ENCODE assay signal across 15 cellular contexts in the genomic region with DNA sequence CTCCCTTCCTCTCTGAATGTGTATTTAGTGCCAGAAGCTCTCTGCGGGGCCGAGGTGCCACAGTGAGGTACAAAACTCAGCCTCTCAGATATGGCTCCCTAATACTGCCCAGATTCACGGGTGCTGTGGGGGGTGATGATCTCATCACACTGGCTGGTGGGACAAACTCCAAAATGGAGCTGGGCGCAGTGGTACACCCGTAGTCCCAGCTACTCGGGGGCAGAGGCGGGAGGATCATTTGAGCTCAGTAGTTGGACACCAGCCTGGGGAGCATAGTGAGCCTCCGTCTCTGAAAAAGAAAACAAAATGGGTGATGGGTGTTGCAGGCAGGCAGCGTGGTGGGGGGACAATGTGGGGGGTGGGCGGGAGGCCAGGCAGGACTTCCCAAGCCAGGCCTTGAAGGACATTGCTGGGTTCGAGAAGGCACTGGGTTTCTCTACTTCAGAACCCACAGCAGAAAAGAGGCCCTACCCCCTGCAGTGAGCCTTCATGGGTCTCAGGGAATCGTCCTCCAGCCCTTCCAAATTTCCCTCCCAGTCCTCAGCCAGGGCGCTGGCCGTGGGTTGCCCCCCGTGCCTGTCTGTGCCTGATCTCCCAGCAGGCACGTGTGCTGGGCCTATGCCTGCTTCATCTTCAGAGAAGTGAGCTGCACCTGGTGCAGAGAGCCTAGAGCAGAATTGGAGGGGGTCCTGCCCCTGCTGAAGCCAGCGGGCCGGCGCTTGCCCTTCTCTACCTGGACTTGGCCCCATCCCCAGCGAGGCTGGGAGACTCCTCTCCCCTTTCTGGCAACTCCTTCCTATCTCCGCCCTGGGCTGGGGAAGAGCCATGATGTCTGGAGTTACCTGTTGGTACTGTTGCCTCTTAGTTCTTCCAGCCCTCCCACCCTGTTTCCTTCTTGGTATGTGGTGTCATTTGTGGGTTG. TPM values are rescaled to one million over a fixed set of nuclear protein-coding genes. Genes with fewer than 3 reads are reported as not detected.
DNase-seq lines count a peak whose midpoint lies in the region; ATAC-seq and TF ChIP-seq lines count a peak whose summit lies in the region.
"Had no signal": no experiment of that assay in that cellular context is flagged by ENCODE, and none has a peak within 500 bp of the region (broad histone marks: within the 10 kb centered on the region; RNA-seq: fewer than 3 reads in every experiment).

No MANE protein-coding gene starts in this region.

- peak overlapping the region; percentile 79 for H3K9ac ChIP-seq in skeletal muscle satellite cell (ENCODE audit: low read depth, low read length)

- H3K36me3 ChIP-seq in GM23338 (ENCODE audit: insufficient read depth): no peaks in the 10 kb centered on the region
- H3K36me3 ChIP-seq in ascending aorta: peaks cover 22 to 28% of the 10 kb centered on the region in 2 donors
- peaks cover 56% of the 10 kb centered on the region for H3K36me3 ChIP-seq in skeletal muscle satellite cell (ENCODE audit: insufficient read depth, low read length)

- no peaks in the 10 kb centered on the region for H3K79me2 ChIP-seq in GM23338 (replicated peaks; ENCODE audit: insufficient read depth)

- intact Hi-C loops in ascending aorta (cut with DNase I): loop anchor here (5.0 kb wide), 2 partner anchors 46 to 66 kb away; no protein-coding TSS in a partner anchor

- H3K4me3 Mint-ChIP-seq in GM23338: no peak overlapping the region
- H3K4me3 Mint-ChIP-seq in effector memory CD8-positive, alpha-beta T cell: no peak overlapping the region
- H3K4me3 Mint-ChIP-seq: activated naive CD8-positive, alpha-beta T cell; dendritic cell treated with granulocyte-macrophage colony-stimulating factor and Interleukin-4, amounts not matched to agents 40 ng/mL and 50 ng/mL, for 4 days; natural killer cell had no signal

- no peak for DNase-seq in GM23338 (ENCODE audit: low spot score)
- no peak for DNase-seq in ascending aorta (ENCODE audit: low spot score in 2 of 2)
- no peak for DNase-seq in LoVo (ENCODE audit: low spot score)
- no peak for DNase-seq in effector memory CD8-positive, alpha-beta T cell
- DNase-seq in NCI-H128 (lab: John Stamatoyannopoulos, UW; ENCODE audit: unreplicated experiment): no peak
- no peak for DNase-seq in activated CD8-positive, alpha-beta memory T cell treated with anti-CD3 and anti-CD28 coated beads for 24 hours
- DNase-seq: foreskin keratinocyte, natural killer cell, NCI-H1694, NCI-H774 had no signal

- H2AFZ ChIP-seq in GM23338: no peak overlapping the region

- no peaks in the 10 kb centered on the region for H3K9me3 ChIP-seq in ascending aorta
- no peaks in the 10 kb centered on the region for H3K9me3 ChIP-seq in skeletal muscle satellite cell (replicated peaks; ENCODE audit: low read length)

- H3F3A ChIP-seq in GM23338 (replicated peaks; ENCODE audit: low read depth): no peaks in the 10 kb centered on the region

- peak overlapping the region; percentile 30; the same call in 1 of the 2 replicates for H3K27ac Mint-ChIP-seq in GM23338
- peak overlapping the region in 1 of 2 donors; percentile 11 for H3K27ac Mint-ChIP-seq in effector memory CD8-positive, alpha-beta T cell
- H3K27ac Mint-ChIP-seq: activated naive CD8-positive, alpha-beta T cell; dendritic cell treated with granulocyte-macrophage colony-stimulating factor and Interleukin-4, amounts not matched to agents 40 ng/mL and 50 ng/mL, for 4 days; natural killer cell had no signal

- H3K27ac ChIP-seq in GM23338 (ENCODE audit: low read depth) (no peak overlapping the region), ascending aorta (peak overlapping the region; percentile 51 to 53), layer of hippocampus (ENCODE audit: low read depth, low read length) (peak overlapping the region; percentile 82)
- H3K27ac ChIP-seq: foreskin keratinocyte had no signal

- no peaks in the 10 kb centered on the region for H4K20me1 ChIP-seq in GM23338 (replicated peaks; ENCODE audit: insufficient read depth)

- H3K9me3 Mint-ChIP-seq in GM23338: no peaks in the 10 kb centered on the region
- H3K9me3 Mint-ChIP-seq in effector memory CD8-positive, alpha-beta T cell: no peaks in the 10 kb centered on the region
- H3K9me3 Mint-ChIP-seq: dendritic cell treated with granulocyte-macrophage colony-stimulating factor and Interleukin-4, amounts not matched to agents 40 ng/mL and 50 ng/mL, for 4 days; natural killer cell had no signal

- H3K36me3 Mint-ChIP-seq in GM23338 (ENCODE audit: low read depth): no peaks in the 10 kb centered on the region; the same call in 2 of the 3 replicates
- H3K36me3 Mint-ChIP-seq in effector memory CD8-positive, alpha-beta T cell (ENCODE audit: insufficient read depth): peaks cover 6% of the 10 kb centered on the region
- H3K36me3 Mint-ChIP-seq: activated naive CD8-positive, alpha-beta T cell; natural killer cell had no signal

- H3K4me1 Mint-ChIP-seq in GM23338: peaks cover 48% of the 10 kb centered on the region
- H3K4me1 Mint-ChIP-seq in effector memory CD8-positive, alpha-beta T cell (ENCODE audit: low read depth in 2 of 2): peaks cover 15 to 17% of the 10 kb centered on the region in 2 donors

- H3K4me3 ChIP-seq in GM23338: no peak overlapping the region
- H3K4me3 ChIP-seq in ascending aorta: no peak overlapping the region
- peak overlapping the region; percentile 23 for H3K4me3 ChIP-seq in skeletal muscle satellite cell (ENCODE audit: low read length)
- H3K4me3 ChIP-seq: K562 had no signal

- no peaks in the 10 kb centered on the region for H3K9me2 ChIP-seq in GM23338 (ENCODE audit: insufficient read depth)

- H3K4me1 ChIP-seq in GM23338 (ENCODE audit: insufficient read depth): peaks cover 26% of the 10 kb centered on the region
- peaks cover 19 to 30% of the 10 kb centered on the region in 2 donors for H3K4me1 ChIP-seq in ascending aorta
- H3K4me1 ChIP-seq in skeletal muscle satellite cell (ENCODE audit: control insufficient read depth, insufficient read depth, low read length): peaks cover 64% of the 10 kb centered on the region
- H3K4me1 ChIP-seq: foreskin keratinocyte had no signal

- H3K4me2 ChIP-seq in GM23338: no peak overlapping the region
- H3K4me2 ChIP-seq in skeletal muscle satellite cell (ENCODE audit: low read length): peak overlapping the region; percentile 64

- no peak for TF ChIP-seq CTCF in GM23338 (conservative IDR thresholded peaks at IDR 0.05; ENCODE audit: low read depth in 2 of 2)
- no peak for TF ChIP-seq CTCF in ascending aorta (IDR thresholded peaks at IDR 0.05)

- H3K27me3 ChIP-seq in GM23338 (ENCODE audit: insufficient read depth) (no peaks in the 10 kb centered on the region), ascending aorta (no peaks in the 10 kb centered on the region), layer of hippocampus (ENCODE audit: control insufficient read depth, insufficient read depth, low read length) (no peaks in the 10 kb centered on the region), skeletal muscle satellite cell (ENCODE audit: control insufficient read depth, insufficient read depth, low read length) (no peaks in the 10 kb centered on the region)
- H3K27me3 ChIP-seq: foreskin keratinocyte had no signal

- H3K27me3 Mint-ChIP-seq in GM23338 (ENCODE audit: insufficient read depth, low read depth, poor library complexity): peaks cover 18% of the 10 kb centered on the region
- no peaks in the 10 kb centered on the region for H3K27me3 Mint-ChIP-seq in effector memory CD8-positive, alpha-beta T cell
- H3K27me3 Mint-ChIP-seq: activated naive CD8-positive, alpha-beta T cell; dendritic cell treated with granulocyte-macrophage colony-stimulating factor and Interleukin-4, amounts not matched to agents 40 ng/mL and 50 ng/mL, for 4 days had no signal

- no peak for ATAC-seq in GM23338
- ATAC-seq in effector memory CD8-positive, alpha-beta T cell (replicated peaks): no peak
- ATAC-seq: foreskin keratinocyte, natural killer cell had no signal

TF ChIP-seq in GM23338, 12 proteins besides CTCF, POLR2A, EP300 and RAD21 (continues in another document):
- TF ChIP-seq, protein P1, sequence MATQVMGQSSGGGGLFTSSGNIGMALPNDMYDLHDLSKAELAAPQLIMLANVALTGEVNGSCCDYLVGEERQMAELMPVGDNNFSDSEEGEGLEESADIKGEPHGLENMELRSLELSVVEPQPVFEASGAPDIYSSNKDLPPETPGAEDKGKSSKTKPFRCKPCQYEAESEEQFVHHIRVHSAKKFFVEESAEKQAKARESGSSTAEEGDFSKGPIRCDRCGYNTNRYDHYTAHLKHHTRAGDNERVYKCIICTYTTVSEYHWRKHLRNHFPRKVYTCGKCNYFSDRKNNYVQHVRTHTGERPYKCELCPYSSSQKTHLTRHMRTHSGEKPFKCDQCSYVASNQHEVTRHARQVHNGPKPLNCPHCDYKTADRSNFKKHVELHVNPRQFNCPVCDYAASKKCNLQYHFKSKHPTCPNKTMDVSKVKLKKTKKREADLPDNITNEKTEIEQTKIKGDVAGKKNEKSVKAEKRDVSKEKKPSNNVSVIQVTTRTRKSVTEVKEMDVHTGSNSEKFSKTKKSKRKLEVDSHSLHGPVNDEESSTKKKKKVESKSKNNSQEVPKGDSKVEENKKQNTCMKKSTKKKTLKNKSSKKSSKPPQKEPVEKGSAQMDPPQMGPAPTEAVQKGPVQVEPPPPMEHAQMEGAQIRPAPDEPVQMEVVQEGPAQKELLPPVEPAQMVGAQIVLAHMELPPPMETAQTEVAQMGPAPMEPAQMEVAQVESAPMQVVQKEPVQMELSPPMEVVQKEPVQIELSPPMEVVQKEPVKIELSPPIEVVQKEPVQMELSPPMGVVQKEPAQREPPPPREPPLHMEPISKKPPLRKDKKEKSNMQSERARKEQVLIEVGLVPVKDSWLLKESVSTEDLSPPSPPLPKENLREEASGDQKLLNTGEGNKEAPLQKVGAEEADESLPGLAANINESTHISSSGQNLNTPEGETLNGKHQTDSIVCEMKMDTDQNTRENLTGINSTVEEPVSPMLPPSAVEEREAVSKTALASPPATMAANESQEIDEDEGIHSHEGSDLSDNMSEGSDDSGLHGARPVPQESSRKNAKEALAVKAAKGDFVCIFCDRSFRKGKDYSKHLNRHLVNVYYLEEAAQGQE (IDR thresholded peaks at IDR 0.05; ENCODE audit: unreplicated experiment): no peak
- TF ChIP-seq EZH2 (IDR thresholded peaks at IDR 0.05; ENCODE audit: low read depth, unreplicated experiment) (no peak), ZNF114 (CRISPR knock-in tag; IDR thresholded peaks at IDR 0.05) (no peak)

RNA-seq across cellular contexts. Expression of gene H6PD, which starts 14.0 kb away (rescaled TPM):
- total RNA-seq in GM23338 (2014; rRNA removed; shearing (Covaris generic)): 4.2 and 4.7 TPM in 2 replicates
- 0.99 and 1.2 TPM in 2 replicates for polyA plus RNA-seq in GM23338 (2016; fragmentation: Nextera tagmentation; extraction: Ambion mirVana)
- 56.8 TPM for total RNA-seq in ascending aorta
- total RNA-seq in skeletal muscle satellite cell (2012; rRNA removed): 27.3 and 27.4 TPM in 2 replicates

RNA-seq across cellular contexts. Expression of gene SPSB1, which starts 44.1 kb away (rescaled TPM):
- 6.8 and 7.6 TPM in 2 replicates for total RNA-seq in GM23338 (2014; rRNA removed; shearing (Covaris generic))
- polyA plus RNA-seq in GM23338 (2016; fragmentation: Nextera tagmentation; extraction: Ambion mirVana): 2.1 and 2.4 TPM in 2 replicates
- 64.9 TPM for total RNA-seq in ascending aorta
- 8.6 and 11.4 TPM in 2 replicates for total RNA-seq in skeletal muscle satellite cell (2012; rRNA removed)

Comparison
In these comparisons a context has a peak if more than half of its experiments do, and no peak if none do; other contexts are left out.
1. RNA of gene H6PD, which starts 14.0 kb away (total RNA-seq): 56.8 TPM in ascending aorta (single experiment); 4.2 to 4.7 TPM in GM23338; every median in the first group is over 10 times any median in the second.